In the genomic region with DNA sequence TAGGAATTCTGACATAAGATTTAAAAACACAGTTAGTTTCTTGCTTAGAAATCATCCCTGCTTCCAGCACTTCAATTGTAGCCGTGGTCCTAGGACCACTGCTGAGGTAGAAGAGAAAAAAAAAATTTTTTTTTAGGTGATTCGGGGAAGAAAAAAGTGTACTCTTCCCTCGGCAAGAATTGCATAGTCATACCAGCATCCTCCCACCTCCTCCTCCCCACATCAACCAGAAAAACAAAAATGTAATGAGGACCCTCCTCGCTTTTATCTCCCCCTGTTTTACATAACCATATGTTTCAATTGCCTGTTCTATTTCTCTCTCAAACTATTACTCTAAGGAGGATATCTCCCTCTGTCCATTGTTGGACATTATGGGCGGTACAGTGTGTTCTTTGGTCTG, we compare ENCODE assay signal across 21 cellular contexts.
"Had no signal": no experiment of that assay in that cellular context is flagged by ENCODE, and none has a peak within 500 bp of the region (broad histone marks: within the 10 kb centered on the region; RNA-seq: fewer than 3 reads in every experiment).

No MANE protein-coding gene starts in this region.

- H2AFZ ChIP-seq: parathyroid adenoma had no signal

- FAIRE-seq: colon, frontal cortex, kidney, small intestine had no signal

- DNase-seq: dorsolateral prefrontal cortex; effector CD4-positive, alpha-beta T cell; hypothalamus; immature natural killer cell; kidney; mesenchymal stem cell; mucosa of descending colon; naive B cell; right lobe of liver; small intestine; stimulated activated CD4-positive, alpha-beta T cell treated with anti-CD3 and anti-CD28 coated beads, Interleukin-15, amount 100 ng/mL, for 24 hours; stimulated activated CD4-positive, alpha-beta T cell treated with anti-CD3 and anti-CD28 coated beads, Interleukin-2, amount 100 ng/mL, for 48 hours; stimulated activated naive B cell treated with anti-CD40 and anti-IgM and Interleukin-4, amounts not matched to agents 10 μg/mL and 1 μg/mL and 100 μg/mL, for 72 hours; thyroid gland had no signal

- H3K4me3 ChIP-seq: dorsolateral prefrontal cortex, lung, mucosa of descending colon, right lobe of liver, thyroid gland had no signal

- H3K27ac ChIP-seq: dorsolateral prefrontal cortex, neutrophil, parathyroid adenoma, right lobe of liver, thyroid gland had no signal

- H3K79me2 ChIP-seq: parathyroid adenoma had no signal

- H3K9me3 ChIP-seq: mucosa of descending colon, neutrophil, right lobe of liver, thyroid gland had no signal

- ATAC-seq: left lobe of liver; mucosa of descending colon; natural killer cell treated with Interleukin-12 subunit alpha and Interleukin-12 subunit beta and Interleukin-15 and Interleukin-18, amount 100 ng/mL, for 72 hours; right lobe of liver; stimulated activated naive B cell treated with anti-CD40 and anti-IgM and Interleukin-4, amounts not matched to agents 10 μg/mL and 1 μg/mL and 100 μg/mL, for 72 hours had no signal

- H3K4me1 ChIP-seq: parathyroid adenoma, thyroid gland had no signal

- H3K36me3 ChIP-seq: neutrophil, right lobe of liver, thyroid gland had no signal

- H3K27me3 ChIP-seq: dorsolateral prefrontal cortex, neutrophil, right lobe of liver, thyroid gland had no signal

- H3K9ac ChIP-seq: parathyroid adenoma had no signal
